ENCODE assay signal across 38 cellular contexts in the genomic region with DNA sequence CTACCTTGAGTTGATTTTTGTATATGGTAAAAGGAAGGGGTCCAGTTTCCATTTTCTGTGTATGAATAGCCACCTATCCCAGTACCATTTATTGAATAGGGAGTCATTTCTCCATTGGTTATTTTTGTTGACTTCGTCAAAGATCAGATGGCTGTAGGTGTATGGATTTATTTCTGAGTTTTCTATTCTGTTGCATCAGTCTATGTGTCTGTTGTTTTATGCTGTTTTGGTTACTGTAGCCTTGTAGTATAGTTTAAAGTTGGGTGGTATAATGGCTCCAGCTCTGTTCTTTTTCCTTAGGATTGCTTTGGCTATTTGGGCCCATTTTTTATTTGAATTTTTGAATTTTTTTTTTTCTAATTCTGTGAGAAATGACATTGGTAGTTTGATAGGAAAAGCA.
"Had no signal": no experiment of that assay in that cellular context is flagged by ENCODE, and none has a peak within 500 bp of the region (broad histone marks: within the 10 kb centered on the region; RNA-seq: fewer than 3 reads in every experiment).

No MANE protein-coding gene starts in this region.

- H3K4me3 ChIP-seq: adrenal gland, ascending aorta, body of pancreas, breast epithelium, cardiac muscle cell had no signal

- H3K27me3 ChIP-seq: adrenal gland, ascending aorta, body of pancreas, brain microvascular endothelial cell, breast epithelium, cardiac muscle cell had no signal

- H3K4me1 Mint-ChIP-seq: activated naive CD4-positive, alpha-beta T cell treated with anti-CD3 and anti-CD28 coated beads, Interleukin-2, amount 10 ng/mL, durations not matched to agents 7 days and 5 days; activated naive CD8-positive, alpha-beta T cell treated with anti-CD3 and anti-CD28 coated beads, Interleukin-2, amount 10 ng/mL, durations not matched to agents 7 days and 5 days; brain had no signal

- H3K9me3 ChIP-seq: adrenal gland, ascending aorta, body of pancreas, breast epithelium had no signal

- H3K27ac Mint-ChIP-seq: activated naive CD4-positive, alpha-beta T cell treated with anti-CD3 and anti-CD28 coated beads for 36 hours; activated naive CD4-positive, alpha-beta T cell treated with anti-CD3 and anti-CD28 coated beads, Interleukin-2, amount 10 ng/mL, durations not matched to agents 7 days and 5 days; activated naive CD4-positive, alpha-beta T cell treated with anti-CD3 and anti-CD28 coated beads, Interleukin-2, amount 50 U/mL, for 24 hours; activated naive CD4-positive, alpha-beta T cell treated with anti-CD3 and anti-CD28 coated beads, Interleukin-2, amount 50 U/mL, for 72 hours; activated naive CD8-positive, alpha-beta T cell; activated naive CD8-positive, alpha-beta T cell treated with anti-CD3 and anti-CD28 coated beads for 36 hours; activated naive CD8-positive, alpha-beta T cell treated with anti-CD3 and anti-CD28 coated beads, Interleukin-2, amount 10 ng/mL, durations not matched to agents 7 days and 5 days; activated naive CD8-positive, alpha-beta T cell treated with anti-CD3 and anti-CD28 coated beads, Interleukin-2, amount 50 U/mL, for 24 hours; activated T-cell treated with anti-CD3 and anti-CD28 coated beads, Interleukin-2, amount 50 U/mL, for 24 hours; activated T-helper 1 cell treated with anti-CD3 and anti-CD28 coated beads, Interleukin-12 subunit alpha, Interleukin-12 subunit beta, Interleukin-2, Interleukin-4 antibody, amounts not matched to agents 30 ng/mL and 10 ng/mL and 1 ng/mL, durations not matched to agents 14 hours and 24 hours and 36 hours; activated T-helper 17 cell treated with anti-CD3 and anti-CD28 coated beads, Interleukin-2, amount 50 U/mL, for 72 hours; activated T-helper 2 cell treated with anti-CD3 and anti-CD28 coated beads, Interferon-gamma antibody, Interleukin-2, Interleukin-4, amounts not matched to agents 10 μg/mL and 5 μg/mL and 100 μg/mL, durations not matched to agents 14 hours and 24 hours and 36 hours; brain had no signal

- H3K27ac ChIP-seq: adrenal gland, ascending aorta, body of pancreas, brain microvascular endothelial cell, breast epithelium, cardiac muscle cell had no signal

- H3K9me3 Mint-ChIP-seq: activated naive CD4-positive, alpha-beta T cell treated with anti-CD3 and anti-CD28 coated beads for 36 hours; activated naive CD4-positive, alpha-beta T cell treated with anti-CD3 and anti-CD28 coated beads, Interleukin-2, amount 10 ng/mL, durations not matched to agents 7 days and 5 days; activated T-cell treated with anti-CD3 and anti-CD28 coated beads, Interleukin-2, amount 50 U/mL, for 24 hours had no signal

- H3K4me3 Mint-ChIP-seq: activated naive CD4-positive, alpha-beta T cell treated with anti-CD3 and anti-CD28 coated beads for 36 hours; activated naive CD4-positive, alpha-beta T cell treated with anti-CD3 and anti-CD28 coated beads, Interleukin-2, amount 10 ng/mL, durations not matched to agents 7 days and 5 days; activated naive CD4-positive, alpha-beta T cell treated with anti-CD3 and anti-CD28 coated beads, Interleukin-2, amount 50 U/mL, for 24 hours; activated naive CD8-positive, alpha-beta T cell; activated naive CD8-positive, alpha-beta T cell treated with anti-CD3 and anti-CD28 coated beads for 36 hours; activated naive CD8-positive, alpha-beta T cell treated with anti-CD3 and anti-CD28 coated beads, Interleukin-2, amount 10 ng/mL, durations not matched to agents 7 days and 5 days; activated naive CD8-positive, alpha-beta T cell treated with anti-CD3 and anti-CD28 coated beads, Interleukin-2, amount 50 U/mL, for 24 hours; activated T-cell treated with anti-CD3 and anti-CD28 coated beads, Interleukin-2, amount 50 U/mL, for 24 hours; activated T-cell treated with anti-CD3 and anti-CD28 coated beads, Interleukin-2, amount 50 U/mL, for 4 hours; activated T-helper 1 cell treated with anti-CD3 and anti-CD28 coated beads, Interleukin-12 subunit alpha, Interleukin-12 subunit beta, Interleukin-2, Interleukin-4 antibody, amounts not matched to agents 30 ng/mL and 10 ng/mL and 1 ng/mL, durations not matched to agents 14 hours and 24 hours and 36 hours; activated T-helper 17 cell treated with anti-CD3 and anti-CD28 coated beads, Interleukin-2, amount 50 U/mL, for 72 hours; brain; central memory CD8-positive, alpha-beta T cell had no signal

- H3K4me1 ChIP-seq: adrenal gland, ascending aorta, body of pancreas, breast epithelium had no signal

- FAIRE-seq: bronchial epithelial cell, colon had no signal

- DNase-seq: activated effector memory CD4-positive, alpha-beta T cell treated with anti-CD3 and anti-CD28 coated beads, Interleukin-2, amount 50 U/mL, for 16 hours; activated effector memory CD4-positive, alpha-beta T cell treated with Interleukin-2 at 50 U/mL for 16 hours; activated gamma-delta T cell; activated gamma-delta T cell treated with Interleukin-2 at 50 U/mL for 16 hours; activated naive CD4-positive, alpha-beta T cell; activated naive CD4-positive, alpha-beta T cell treated with anti-CD3 and anti-CD28 coated beads for 36 hours; activated naive CD4-positive, alpha-beta T cell treated with anti-CD3 and anti-CD28 coated beads, Interleukin-2, amount 10 ng/mL, durations not matched to agents 7 days and 5 days; activated naive CD4-positive, alpha-beta T cell treated with anti-CD3 and anti-CD28 coated beads, Interleukin-2, amount 50 U/mL, for 16 hours; activated naive CD4-positive, alpha-beta T cell treated with Interleukin-2 at 50 U/mL for 16 hours; activated naive CD8-positive, alpha-beta T cell treated with anti-CD3 and anti-CD28 coated beads for 36 hours; activated naive CD8-positive, alpha-beta T cell treated with anti-CD3 and anti-CD28 coated beads, Interleukin-2, amount 10 ng/mL, durations not matched to agents 7 days and 5 days; activated naive CD8-positive, alpha-beta T cell treated with anti-CD3 and anti-CD28 coated beads, Interleukin-2, amount 50 U/mL, for 24 hours; activated T-cell treated with anti-CD3 and anti-CD28 coated beads, Interleukin-2, amount 50 U/mL, for 1 hour; activated T-cell treated with anti-CD3 and anti-CD28 coated beads, Interleukin-2, amount 50 U/mL, for 24 hours; activated T-cell treated with anti-CD3 and anti-CD28 coated beads, Interleukin-2, amount 50 U/mL, for 4 hours; adrenal gland; amniotic stem cell; amygdala; anterior cingulate cortex; aorta; body of pancreas; brain microvascular endothelial cell; caudate nucleus; central memory CD4-positive, alpha-beta T cell; cerebellar nuclear complex had no signal

- H3K36me3 ChIP-seq: adrenal gland, brain microvascular endothelial cell, breast epithelium had no signal

- ATAC-seq: activated naive CD4-positive, alpha-beta T cell treated with anti-CD3 and anti-CD28 coated beads, Interleukin-2, amount 50 U/mL, for 72 hours; activated naive CD8-positive, alpha-beta T cell treated with anti-CD3 and anti-CD28 coated beads, Interleukin-2, amount 50 U/mL, for 24 hours; activated T-cell treated with anti-CD3 and anti-CD28 coated beads, Interleukin-2, amount 50 U/mL, for 4 hours; activated T-helper 17 cell treated with anti-CD3 and anti-CD28 coated beads, Interleukin-2, amount 50 U/mL, for 72 hours; body of pancreas had no signal

- H3K27me3 Mint-ChIP-seq: activated naive CD4-positive, alpha-beta T cell treated with anti-CD3 and anti-CD28 coated beads, Interleukin-2, amount 10 ng/mL, durations not matched to agents 7 days and 5 days; activated naive CD4-positive, alpha-beta T cell treated with anti-CD3 and anti-CD28 coated beads, Interleukin-2, amount 50 U/mL, for 24 hours; activated naive CD8-positive, alpha-beta T cell; activated naive CD8-positive, alpha-beta T cell treated with anti-CD3 and anti-CD28 coated beads for 36 hours; activated naive CD8-positive, alpha-beta T cell treated with anti-CD3 and anti-CD28 coated beads, Interleukin-2, amount 10 ng/mL, durations not matched to agents 7 days and 5 days; activated naive CD8-positive, alpha-beta T cell treated with anti-CD3 and anti-CD28 coated beads, Interleukin-2, amount 50 U/mL, for 24 hours; activated T-cell treated with anti-CD3 and anti-CD28 coated beads, Interleukin-2, amount 50 U/mL, for 24 hours; activated T-helper 17 cell treated with anti-CD3 and anti-CD28 coated beads, Interleukin-2, amount 50 U/mL, for 72 hours; brain; central memory CD8-positive, alpha-beta T cell had no signal
